In the genomic region with DNA sequence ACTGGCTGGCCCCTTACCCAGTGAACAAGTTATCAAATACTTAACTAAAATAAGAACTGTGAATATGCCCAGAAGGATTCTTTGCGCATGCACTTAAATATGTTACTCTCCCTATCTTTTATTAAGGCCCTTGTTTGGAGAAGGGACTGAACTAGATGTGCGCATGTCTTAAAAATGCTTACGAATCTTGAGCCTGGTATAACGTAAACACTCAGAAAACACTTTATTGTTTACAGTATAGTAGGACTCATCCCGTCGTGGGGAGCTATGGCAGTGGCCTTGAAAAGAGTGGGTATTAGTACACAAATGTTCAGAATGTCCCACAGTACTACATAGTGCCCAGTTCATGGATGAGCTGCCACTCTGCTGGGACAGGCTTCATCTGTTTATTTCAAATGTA, we compare ENCODE assay signal across 12 cellular contexts.
A peak's percentile ranks its signal among the peaks of the same experiment; 100 is the strongest.
DNase-seq lines count a peak whose midpoint lies in the region; ATAC-seq, FAIRE-seq and TF ChIP-seq lines count a peak whose summit lies in the region.
"Had no signal": no experiment of that assay in that cellular context is flagged by ENCODE, and none has a peak within 500 bp of the region (broad histone marks: within the 10 kb centered on the region; RNA-seq: fewer than 3 reads in every experiment).

No MANE protein-coding gene starts in this region.

- no peak overlapping the region for H4K8ac ChIP-seq in H1 (ENCODE audit: extremely low read depth, insufficient read depth, low read length)

- no peak for TF ChIP-seq EP300 in A549 (IDR thresholded peaks at IDR 0.05)
- TF ChIP-seq EP300 in H1 (IDR thresholded peaks at IDR 0.05; ENCODE audit: borderline replicate concordance in 1 of 2, low read depth in 2 of 2, low read length in 2 of 2), result no peak

- no peak overlapping the region for H3K9ac ChIP-seq in H1 (replicated peaks in 1 of 4; ENCODE audit: extremely low read depth in 1 of 4, low read depth in 3 of 4, low read length in 3 of 4)

- no peaks in the 10 kb centered on the region for H3K79me2 ChIP-seq in H1 (ENCODE audit: control insufficient read depth in 1 of 2, insufficient read depth in 2 of 2, low read length in 2 of 2)

- CTCF ChIA-PET in A549 (lab: Yijun Ruan, JAX), result interaction anchor here (0.8 to 3.5 kb wide), 12 partner anchors 11 to 216 kb away, joined by 3 to 21 read pairs (median 3); no protein-coding TSS in a partner anchor
- CTCF ChIA-PET in H1 (lab: Charles Lee; ENCODE audit: partially characterized antibody), result interaction anchor here (0.6 to 4.3 kb wide), 12 partner anchors 11 to 1751 kb away, joined by 3 to 19 read pairs (median 4); no protein-coding TSS in a partner anchor

- H3K4me2 ChIP-seq in A549 (no peak overlapping the region), H1 (ENCODE audit: insufficient read depth in 1 of 2, low read depth in 2 of 2, low read length in 2 of 2) (no peak overlapping the region)

- no peaks in the 10 kb centered on the region for H3K79me1 ChIP-seq in H1 (ENCODE audit: low read depth, low read length)

- ATAC-seq in A549, result no peak
- ATAC-seq in left lobe of liver, result no peak
- no peak for ATAC-seq in HG03432 (IDR thresholded peaks at IDR 0.05; ENCODE audit: unreplicated experiment)

- H3K36me3 Mint-ChIP-seq in osteocyte (ENCODE audit: unreplicated experiment), result no peaks in the 10 kb centered on the region
- H3K36me3 Mint-ChIP-seq: CD4-positive, CD25-positive, alpha-beta regulatory T cell had no signal

- H3K27ac ChIP-seq in A549 (peak overlapping the region; percentile 40 to 55; a peak in 4 of 6 replicates), H1 (ENCODE audit: low read depth, low read length) (no peak overlapping the region), WERI-Rb-1 (no peak overlapping the region; the same call in 1 of the 2 replicates)
- H3K27ac ChIP-seq: VCaP had no signal

- H3K9me3 ChIP-seq in A549, result no peaks in the 10 kb centered on the region
- H3K9me3 ChIP-seq in H1 (ENCODE audit: insufficient read depth in 2 of 2, low read depth in 1 of 2, low read length in 1 of 2), result no peaks in the 10 kb centered on the region
- H3K9me3 ChIP-seq in WERI-Rb-1 (ENCODE audit: severe bottlenecking), result no peaks in the 10 kb centered on the region

- H3K36me3 ChIP-seq in H1 (ENCODE audit: control insufficient read depth in 2 of 4, insufficient read depth in 4 of 4, low read length in 3 of 4) (no peaks in the 10 kb centered on the region), WERI-Rb-1 (no peaks in the 10 kb centered on the region)

- no peak overlapping the region for H2BK12ac ChIP-seq in H1 (ENCODE audit: low read depth, low read length)

- no peak for TF ChIP-seq RAD21 in A549 (conservative IDR thresholded peaks at IDR 0.05 in 1 of 2, IDR thresholded peaks at IDR 0.05 in 1 of 2)
- TF ChIP-seq RAD21 in H1 (IDR thresholded peaks at IDR 0.05 in 1 of 2, conservative IDR thresholded peaks at IDR 0.05 in 1 of 2; ENCODE audit: low read depth in 2 of 2, low read length in 2 of 2), result no peak

- H4K91ac ChIP-seq in H1 (replicated peaks; ENCODE audit: insufficient read length, low read length), result peak overlapping the region; percentile 15

- no peaks in the 10 kb centered on the region for H4K20me1 ChIP-seq in H1 (replicated peaks in 1 of 2; ENCODE audit: control insufficient read depth in 1 of 2, insufficient read depth in 2 of 2, low read length in 2 of 2)

- H3K4me3 ChIP-seq in A549 (no peak overlapping the region), H1 (ENCODE audit: extremely low read depth in 1 of 4, insufficient read depth in 2 of 4, low read depth in 3 of 4, low read length in 4 of 4) (no peak overlapping the region), WERI-Rb-1 (ENCODE audit: low read depth, low read length) (no peak overlapping the region)

- H2BK15ac ChIP-seq in H1 (ENCODE audit: low read length), result no peak overlapping the region

- no peak overlapping the region for H3K4ac ChIP-seq in H1 (replicated peaks; ENCODE audit: insufficient read length, low read depth, low read length)

- peaks cover 44% of the 10 kb centered on the region for H3K4me1 ChIP-seq in A549
- peaks cover 5 to 29% (median 15%) of the 10 kb centered on the region in 4 experiments for H3K4me1 ChIP-seq in H1 (replicated peaks in 1 of 4; ENCODE audit: control insufficient read depth in 3 of 4, insufficient read depth in 4 of 4, low read length in 3 of 4)

- H3K4me1 Mint-ChIP-seq in osteocyte (ENCODE audit: unreplicated experiment), result peaks cover 55% of the 10 kb centered on the region

- H3K27ac Mint-ChIP-seq in osteocyte (ENCODE audit: unreplicated experiment), result peak overlapping the region; percentile 72

- H3K23ac ChIP-seq in H1 (ENCODE audit: insufficient read length), result no peak overlapping the region

- TF ChIP-seq CTCF in A549 (IDR thresholded peaks at IDR 0.05) (no peak), H1 (IDR thresholded peaks at IDR 0.05; ENCODE audit: control extremely low read depth in 1 of 3, insufficient read depth in 1 of 3, low read depth in 1 of 3, low read length in 3 of 3) (no peak), osteocyte (IDR thresholded peaks at IDR 0.05) (no peak), WERI-Rb-1 (IDR thresholded peaks at IDR 0.05; ENCODE audit: low read depth, low read length) (no peak)

- no peak overlapping the region for H3K4me3 Mint-ChIP-seq in osteocyte (ENCODE audit: unreplicated experiment)
- H3K4me3 Mint-ChIP-seq: CD4-positive, CD25-positive, alpha-beta regulatory T cell had no signal

- no peaks in the 10 kb centered on the region for H3K9me3 Mint-ChIP-seq in osteocyte (ENCODE audit: unreplicated experiment)

- FAIRE-seq in A549 (lab: Jason Lieb, UNC) (no peak), H1 (lab: Jason Lieb, UNC) (no peak)

- no peak overlapping the region for H2AFZ ChIP-seq in H1 (ENCODE audit: low read length)

- no peaks in the 10 kb centered on the region for H3K23me2 ChIP-seq in H1 (ENCODE audit: low read depth, low read length)

- no peak overlapping the region for H2BK120ac ChIP-seq in H1 (replicated peaks; ENCODE audit: low read depth, low read length)

- 91% methylated on average over 6 of the region's 6 CpGs for WGBS in A549 (ENCODE audit: missing lambda C conversion rate)
- 96% methylated on average over 6 of the region's 6 CpGs; no CpG with 5 or more reads in 1 of the 2 experiments for WGBS in H1 (ENCODE audit: extremely low coverage in 1 of 2, insufficient coverage in 1 of 2, insufficient read length in 1 of 2, insufficient replicate concordance in 2 of 2, low coverage in 1 of 2, low lambda C conversion rate in 2 of 2, missing lambda C conversion rate in 1 of 2), 2 experiments

- no peaks in the 10 kb centered on the region for H3K27me3 ChIP-seq in H1 (replicated peaks in 1 of 4; ENCODE audit: control insufficient read depth in 3 of 4, extremely low read depth in 1 of 4, insufficient read depth in 3 of 4, low read length in 3 of 4)
- no peaks in the 10 kb centered on the region for H3K27me3 ChIP-seq in WERI-Rb-1 (ENCODE audit: insufficient read depth, low read depth, severe bottlenecking)

- POLR2A ChIA-PET in A549 (lab: Yijun Ruan, JAX), result no interaction called here
- POLR2A ChIA-PET in H1 (lab: Charles Lee; ENCODE audit: partially characterized antibody), result no interaction called here

- DNase-seq in A549 (ENCODE audit: low read depth in 1 of 2, low spot score in 1 of 2), result no peak
- peak; percentile 14 for DNase-seq in H4 (ENCODE audit: low spot score)
- no peak for DNase-seq in H1 (ENCODE audit: low read depth in 1 of 2, low spot score in 2 of 2)
- no peak for DNase-seq in osteocyte (ENCODE audit: extremely low spot score, unreplicated experiment)
- DNase-seq in WERI-Rb-1, result no peak
- DNase-seq in NCI-H446 (lab: John Stamatoyannopoulos, UW), result no peak
- DNase-seq in left lobe of liver (ENCODE audit: low spot score), result no peak
- DNase-seq: activated gamma-delta T cell, NCI-H524 treated with DMSO at 0.1 percent for 48 hours had no signal

- no peaks in the 10 kb centered on the region for H3K27me3 Mint-ChIP-seq in osteocyte (ENCODE audit: unreplicated experiment)
- H3K27me3 Mint-ChIP-seq: CD4-positive, CD25-positive, alpha-beta regulatory T cell had no signal

- H2AK5ac ChIP-seq in H1 (ENCODE audit: low read depth, low read length), result no peak overlapping the region

- H3K56ac ChIP-seq in H1 (replicated peaks; ENCODE audit: insufficient read length, low read depth, low read length), result no peak overlapping the region

- TF ChIP-seq POLR2A in A549 (IDR thresholded peaks at IDR 0.05; ENCODE audit: low read length) (no peak), H1 (IDR thresholded peaks at IDR 0.05; ENCODE audit: control extremely low read depth in 1 of 2, low read depth in 2 of 2, low read length in 2 of 2) (no peak)

- H3K18ac ChIP-seq in H1 (ENCODE audit: extremely low read depth, low read length), result no peak overlapping the region

- peak overlapping the region; percentile 57; the same call in 1 of the 2 replicates for H2BK20ac ChIP-seq in H1 (ENCODE audit: low read length)

- no peak overlapping the region for H3K14ac ChIP-seq in H1 (ENCODE audit: insufficient read length)

- peak overlapping the region; percentile 27; the same call in 1 of the 2 replicates for H2BK5ac ChIP-seq in H1 (ENCODE audit: low read depth, low read length)

- no peak overlapping the region for H4K5ac ChIP-seq in H1 (ENCODE audit: insufficient read length, low read depth, low read length)

TF ChIP-seq in A549, 52 proteins besides CTCF, POLR2A, EP300 and RAD21 (continues in another document):
- TF ChIP-seq, protein P1, sequence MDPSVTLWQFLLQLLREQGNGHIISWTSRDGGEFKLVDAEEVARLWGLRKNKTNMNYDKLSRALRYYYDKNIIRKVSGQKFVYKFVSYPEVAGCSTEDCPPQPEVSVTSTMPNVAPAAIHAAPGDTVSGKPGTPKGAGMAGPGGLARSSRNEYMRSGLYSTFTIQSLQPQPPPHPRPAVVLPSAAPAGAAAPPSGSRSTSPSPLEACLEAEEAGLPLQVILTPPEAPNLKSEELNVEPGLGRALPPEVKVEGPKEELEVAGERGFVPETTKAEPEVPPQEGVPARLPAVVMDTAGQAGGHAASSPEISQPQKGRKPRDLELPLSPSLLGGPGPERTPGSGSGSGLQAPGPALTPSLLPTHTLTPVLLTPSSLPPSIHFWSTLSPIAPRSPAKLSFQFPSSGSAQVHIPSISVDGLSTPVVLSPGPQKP (IDR thresholded peaks at IDR 0.05; ENCODE audit: low read depth, low read length), result no peak
- TF ChIP-seq CBX8 (IDR thresholded peaks at IDR 0.05), result no peak
- no peak for TF ChIP-seq JUN (IDR thresholded peaks at IDR 0.05)
- TF ChIP-seq RCOR1 (IDR thresholded peaks at IDR 0.05; ENCODE audit: low read depth, low read length), result no peak

TF ChIP-seq in H1, 55 proteins besides CTCF, POLR2A, EP300 and RAD21:
- TF ChIP-seq BCL11A (IDR thresholded peaks at IDR 0.05; ENCODE audit: low read depth in 2 of 2, low read length in 2 of 2), result no peak
- TF ChIP-seq TAF1 (IDR thresholded peaks at IDR 0.05; ENCODE audit: low read depth, low read length), result no peak
- no peak for TF ChIP-seq SUZ12 (IDR thresholded peaks at IDR 0.05; ENCODE audit: low read length)
- no peak for TF ChIP-seq SAP30 (IDR thresholded peaks at IDR 0.05; ENCODE audit: insufficient read depth, insufficient replicate concordance, low read length)
- TF ChIP-seq TBP (IDR thresholded peaks at IDR 0.05; ENCODE audit: low read depth, low read length), result no peak
- TF ChIP-seq JUND (IDR thresholded peaks at IDR 0.05; ENCODE audit: low read length), result no peak
- no peak for TF ChIP-seq MAFK (IDR thresholded peaks at IDR 0.05; ENCODE audit: low read depth, low read length)
TF ChIP-seq in H1: peak in this region for 0.

Comparison
In these comparisons a context has a peak if more than half of its experiments do, and no peak if none do; other contexts are left out.
1. H3K27ac ChIP-seq: peak in A549 (2 of 2); none in H1 (single experiment) and WERI-Rb-1 (single experiment).